Comparison of ENCODE assay signal across 8 cellular contexts in genomic region chr19:19618384-19619051, GRCh38. TPM values are rescaled to one million over a fixed set of nuclear protein-coding genes. Genes with fewer than 3 reads are reported as not detected.
DNase-seq lines count a peak whose midpoint lies in the region; ATAC-seq and TF ChIP-seq lines count a peak whose summit lies in the region.

A gene with protein sequence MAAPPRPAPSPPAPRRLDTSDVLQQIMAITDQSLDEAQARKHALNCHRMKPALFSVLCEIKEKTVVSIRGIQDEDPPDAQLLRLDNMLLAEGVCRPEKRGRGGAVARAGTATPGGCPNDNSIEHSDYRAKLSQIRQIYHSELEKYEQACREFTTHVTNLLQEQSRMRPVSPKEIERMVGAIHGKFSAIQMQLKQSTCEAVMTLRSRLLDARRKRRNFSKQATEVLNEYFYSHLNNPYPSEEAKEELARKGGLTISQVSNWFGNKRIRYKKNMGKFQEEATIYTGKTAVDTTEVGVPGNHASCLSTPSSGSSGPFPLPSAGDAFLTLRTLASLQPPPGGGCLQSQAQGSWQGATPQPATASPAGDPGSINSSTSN (minus strand): TSS chr19:19618687. CDS start chr19:19618629, 58 bp downstream.

- H4K20me1 ChIP-seq in BLaER1 treated with 17β-estradiol and CSF1 and Interleukin-3, amounts not matched to agents 10 nM and 100 nM = peaks cover 0 to 8% (median 0%) of the 10 kb centered on the region in 11 experiments; a peak in 2 of 22 replicates

- TF ChIP-seq POLR2A in right lobe of liver (IDR thresholded peaks at IDR 0.05) = peak; percentile 23

- peak; percentile 90 for ATAC-seq in HG03442 (IDR thresholded peaks at IDR 0.05; ENCODE audit: unreplicated experiment)
- ATAC-seq in right lobe of liver = peak; percentile 95 to 99 (median 98)

- H3K4me3 Mint-ChIP-seq in activated CD4-positive, alpha-beta T cell treated with anti-CD3 and anti-CD28 coated beads, Interleukin-2, amount 10 ng/mL, durations not matched to agents 24 days and 14 days = peak within 1 kb of the TSS; percentile 86

- H3K4me1 ChIP-seq in BLaER1 treated with 17β-estradiol and CSF1 and Interleukin-3, amounts not matched to agents 10 nM and 100 nM = peaks cover 14 to 24% (median 18%) of the 10 kb centered on the region in 10 experiments
- no peaks in the 10 kb centered on the region for H3K4me1 ChIP-seq in right lobe of liver

- TF ChIP-seq CTCF in right lobe of liver (IDR thresholded peaks at IDR 0.05) = no peak

- no peaks in the 10 kb centered on the region for H3K27me3 Mint-ChIP-seq in activated CD4-positive, alpha-beta T cell treated with anti-CD3 and anti-CD28 coated beads, Interleukin-2, amount 10 ng/mL, durations not matched to agents 24 days and 14 days

- peak within 1 kb of the TSS; percentile 88 for H3K27ac Mint-ChIP-seq in activated CD4-positive, alpha-beta T cell treated with anti-CD3 and anti-CD28 coated beads, Interleukin-2, amount 10 ng/mL, durations not matched to agents 24 days and 14 days

- H3K27me3 ChIP-seq in BLaER1 treated with 17β-estradiol and CSF1 and Interleukin-3, amounts not matched to agents 10 nM and 100 nM = no peaks in the 10 kb centered on the region
- H3K27me3 ChIP-seq in right lobe of liver = no peaks in the 10 kb centered on the region

- intact Hi-C loops in activated CD4-positive, alpha-beta T cell treated with anti-CD3 and anti-CD28 coated beads, Interleukin-2, amount 10 ng/mL, durations not matched to agents 24 days and 14 days (cut with micrococcal nuclease) = loop anchor here (1.0 to 2.0 kb wide), 4 partner anchors 9 to 44 kb away; partner anchors contain the start of gene ATP13A1
- intact Hi-C loops in right lobe of liver (cut with DNase I) = no loop called here

- no peaks in the 10 kb centered on the region for H3K9me3 ChIP-seq in BLaER1 treated with 17β-estradiol and CSF1 and Interleukin-3, amounts not matched to agents 10 nM and 100 nM (replicated peaks in 1 of 11)
- no peaks in the 10 kb centered on the region for H3K9me3 ChIP-seq in right lobe of liver

- WGBS in right lobe of liver (ENCODE audit: insufficient coverage, low coverage, low lambda C conversion rate, missing lambda C conversion rate) = 3% methylated on average over 10 of the region's 71 CpGs

- peak within 1 kb of the TSS; percentile 50 to 74 (median 67); a peak in 20 of 22 replicates for H3K9ac ChIP-seq in BLaER1 treated with 17β-estradiol and CSF1 and Interleukin-3, amounts not matched to agents 10 nM and 100 nM

- H3K9me3 Mint-ChIP-seq in activated CD4-positive, alpha-beta T cell treated with anti-CD3 and anti-CD28 coated beads, Interleukin-2, amount 10 ng/mL, durations not matched to agents 24 days and 14 days = no peaks in the 10 kb centered on the region

- DNase-seq in GM19240 (ENCODE audit: insufficient read length, low spot score) = peak; percentile 89
- peak; percentile 94 for DNase-seq in NCI-H524 treated with DMSO at 0.1 percent for 48 hours (lab: John Stamatoyannopoulos, UW)
- peak; percentile 100 for DNase-seq in activated CD4-positive, alpha-beta T cell treated with anti-CD3 and anti-CD28 coated beads, Interleukin-2, amount 10 ng/mL, durations not matched to agents 24 days and 14 days
- peak; percentile 61 for DNase-seq in dedifferentiated amniotic fluid mesenchymal stem cell (ENCODE audit: extremely low spot score)
- DNase-seq in right lobe of liver = peak; percentile 85 to 93 (median 90)
- peak; percentile 99 for DNase-seq in stimulated activated CD4-positive, alpha-beta T cell treated with anti-CD3 and anti-CD28 coated beads, Interleukin-4, amount 100 ng/mL, for 4 hours

- H3K4me1 Mint-ChIP-seq in activated CD4-positive, alpha-beta T cell treated with anti-CD3 and anti-CD28 coated beads, Interleukin-2, amount 10 ng/mL, durations not matched to agents 24 days and 14 days = peaks cover 40% of the 10 kb centered on the region

- H3K27ac ChIP-seq in BLaER1 treated with 17β-estradiol and CSF1 and Interleukin-3, amounts not matched to agents 10 nM and 100 nM = peak within 1 kb of the TSS in 8 of 11 experiments; percentile 39 to 73 (median 54); a peak in 13 of 22 replicates
- H3K27ac ChIP-seq in right lobe of liver = no peak within 1 kb of the TSS

- peak within 1 kb of the TSS; percentile 61 to 97 (median 84) for H3K4me2 ChIP-seq in BLaER1 treated with 17β-estradiol and CSF1 and Interleukin-3, amounts not matched to agents 10 nM and 100 nM

- peaks cover 26% of the 10 kb centered on the region for H3K36me3 Mint-ChIP-seq in activated CD4-positive, alpha-beta T cell treated with anti-CD3 and anti-CD28 coated beads, Interleukin-2, amount 10 ng/mL, durations not matched to agents 24 days and 14 days (ENCODE audit: low read depth)

- H3K4me3 ChIP-seq in BLaER1 treated with 17β-estradiol and CSF1 and Interleukin-3, amounts not matched to agents 10 nM and 100 nM = peak within 1 kb of the TSS; percentile 50 to 67 (median 54)
- H3K4me3 ChIP-seq in right lobe of liver = peak within 1 kb of the TSS in 1 of 3 donors; percentile 38

- H3K36me3 ChIP-seq in BLaER1 treated with 17β-estradiol and CSF1 and Interleukin-3, amounts not matched to agents 10 nM and 100 nM = peaks cover 0 to 15% (median 3%) of the 10 kb centered on the region in 11 experiments; a peak in 7 of 22 replicates
- H3K36me3 ChIP-seq in right lobe of liver = no peaks in the 10 kb centered on the region

RNA-seq across cellular contexts. Expression of the gene that starts here (rescaled TPM):
- total RNA-seq in activated CD4-positive, alpha-beta T cell treated with anti-CD3 and anti-CD28 coated beads, Interleukin-2, amount 10 ng/mL, durations not matched to agents 24 days and 14 days = 19.2 and 20.5 TPM in 2 replicates
- total RNA-seq in right lobe of liver = under 1 TPM in 1 of 6 experiments, not detected in 5; 0.87 TPM

Comparison
In these comparisons a context has a peak if more than half of its experiments do, and no peak if none do; other contexts are left out.
1. RNA of the gene that starts here (total RNA-seq): 19.2 to 20.5 TPM in activated CD4-positive, alpha-beta T cell treated with anti-CD3 and anti-CD28 coated beads, Interleukin-2, amount 10 ng/mL, durations not matched to agents 24 days and 14 days; 0.87 TPM in right lobe of liver; every median in the first group is over 10 times any median in the second.
2. Peak in DNase-seq and ATAC-seq in right lobe of liver; RNA of the gene not detected or under 1 TPM.
3. H3K27ac ChIP-seq: peak in BLaER1 treated with 17β-estradiol and CSF1 and Interleukin-3, amounts not matched to agents 10 nM and 100 nM (8 of 11); none in right lobe of liver (0 of 3).
4. Peak in every context shown above with its lines, with median percentiles within 50 percentile points of each other: DNase-seq.